Comparison of ENCODE assay signal across 17 cellular contexts in genomic region chr21:31880816-31881215, GRCh38. TPM values are rescaled to one million over a fixed set of nuclear protein-coding genes. Genes with fewer than 3 reads are reported as not detected.
DNase-seq lines count a peak whose midpoint lies in the region; ATAC-seq, FAIRE-seq and TF ChIP-seq lines count a peak whose summit lies in the region.
"Had no signal": no experiment of that assay in that cellular context is flagged by ENCODE, and none has a peak within 500 bp of the region (broad histone marks: within the 10 kb centered on the region; RNA-seq: fewer than 3 reads in every experiment).

No MANE protein-coding gene starts in this region.

- H2BK15ac ChIP-seq in H1 (ENCODE audit: low read length), result 0 out of 2 replicates have a peak overlapping the region, but pooled peaks have one; percentile 36

- H2AK5ac ChIP-seq in H1 (ENCODE audit: low read depth, low read length), result no peak overlapping the region

- no peak overlapping the region for H3K56ac ChIP-seq in H1 (replicated peaks; ENCODE audit: insufficient read length, low read depth, low read length)

- no peak overlapping the region; the same call in 1 of the 2 replicates for H4K8ac ChIP-seq in H1 (ENCODE audit: extremely low read depth, insufficient read depth, low read length)

- H3K4me2 ChIP-seq in HepG2 (ENCODE audit: low read depth, low read length) (no peak overlapping the region), H1 (ENCODE audit: insufficient read depth in 1 of 2, low read depth in 2 of 2, low read length in 2 of 2) (no peak overlapping the region), neural progenitor cell (peak overlapping the region; percentile 4)
- H3K4me2 ChIP-seq: BLaER1 had no signal

- H3F3A ChIP-seq in neural progenitor cell (ENCODE audit: low read depth), result peaks cover 20% of the 10 kb centered on the region

- H3K27ac ChIP-seq in HepG2 (ENCODE audit: extremely low read length, insufficient read depth, low read length), result no peak overlapping the region
- H3K27ac ChIP-seq in right lobe of liver, result no peak overlapping the region
- no peak overlapping the region for H3K27ac ChIP-seq in H1 (ENCODE audit: low read depth, low read length)
- no peak overlapping the region for H3K27ac ChIP-seq in neural progenitor cell
- H3K27ac ChIP-seq in gastrocnemius medialis, result no peak overlapping the region
- H3K27ac ChIP-seq: BLaER1 had no signal

- TF ChIP-seq EP300 in HepG2 (IDR thresholded peaks at IDR 0.05; ENCODE audit: low read depth in 2 of 2, low read length in 2 of 2), result no peak
- TF ChIP-seq EP300 in HepG2 (CRISPR knock-in tag; IDR thresholded peaks at IDR 0.05; ENCODE audit: borderline replicate concordance), result no peak
- TF ChIP-seq EP300 in H1 (IDR thresholded peaks at IDR 0.05; ENCODE audit: borderline replicate concordance in 1 of 2, low read depth in 2 of 2, low read length in 2 of 2), result no peak

- in situ Hi-C loops in HepG2 (cut with HindIII; ENCODE audit: extremely low pct_ligation_motif_present, low pct_unique_long_range_greater_than_20kb), result no loop called here
- in situ Hi-C loops in gastrocnemius medialis (cut with MboI; ENCODE audit: low sequenced_read_pairs in 4 of 4), result no loop called here

- no peak overlapping the region for H3K4me3 Mint-ChIP-seq in neural progenitor cell
- H3K4me3 Mint-ChIP-seq in activated T-cell treated with anti-CD3 and anti-CD28 coated beads, Interleukin-2, amount 50 U/mL, for 24 hours, result no peak overlapping the region
- H3K4me3 Mint-ChIP-seq: CD8-positive, alpha-beta memory T cell had no signal

- no peak overlapping the region for H2BK120ac ChIP-seq in H1 (replicated peaks; ENCODE audit: low read depth, low read length)

- no peak for TF ChIP-seq POLR2A in HepG2 (IDR thresholded peaks at IDR 0.05; ENCODE audit: insufficient read depth in 1 of 2, low read depth in 2 of 2, low read length in 2 of 2)
- TF ChIP-seq POLR2A in right lobe of liver (IDR thresholded peaks at IDR 0.05), result no peak
- no peak for TF ChIP-seq POLR2A in H1 (IDR thresholded peaks at IDR 0.05; ENCODE audit: control extremely low read depth in 1 of 2, low read depth in 2 of 2, low read length in 2 of 2)
- TF ChIP-seq POLR2A in gastrocnemius medialis (IDR thresholded peaks at IDR 0.05), result no peak

- no peak overlapping the region for H2BK5ac ChIP-seq in H1 (ENCODE audit: low read depth, low read length)

- TF ChIP-seq CTCF in HepG2 (CRISPR knock-in tag; IDR thresholded peaks at IDR 0.05) (no peak), right lobe of liver (IDR thresholded peaks at IDR 0.05) (no peak), H1 (IDR thresholded peaks at IDR 0.05; ENCODE audit: control extremely low read depth in 1 of 3, insufficient read depth in 1 of 3, low read depth in 1 of 3, low read length in 3 of 3) (no peak), neural progenitor cell (IDR thresholded peaks at IDR 0.05) (no peak), gastrocnemius medialis (IDR thresholded peaks at IDR 0.05 in 4 of 5, conservative IDR thresholded peaks at IDR 0.05 in 1 of 5) (no peak)

- DNase-seq in HepG2 (ENCODE audit: low spot score) (no peak), right lobe of liver (no peak), H1 (ENCODE audit: low read depth in 1 of 2, low spot score in 2 of 2) (no peak), neural progenitor cell (ENCODE audit: low spot score) (no peak), gastrocnemius medialis (no peak), H4 (ENCODE audit: low spot score) (no peak)
- DNase-seq in activated T-cell treated with anti-CD3 and anti-CD28 coated beads, Interleukin-2, amount 50 U/mL, for 24 hours, result no peak
- DNase-seq: 8988T; AML-193; Caco-2; CD8-positive, alpha-beta memory T cell; DND-41; GDM1; IMR-90 had no signal

- no peak overlapping the region for H3K23ac ChIP-seq in H1 (ENCODE audit: insufficient read length)

- WGBS in HepG2 (ENCODE audit: low lambda C conversion rate), result 91% methylated on average over 6 of the region's 8 CpGs
- WGBS in right lobe of liver (ENCODE audit: insufficient coverage, low coverage, low lambda C conversion rate, missing lambda C conversion rate), result no CpG with 5 or more reads among the region's 8 CpGs
- WGBS in H1 (ENCODE audit: extremely low coverage in 1 of 2, insufficient coverage in 1 of 2, insufficient read length in 1 of 2, insufficient replicate concordance in 2 of 2, low coverage in 1 of 2, low lambda C conversion rate in 2 of 2, missing lambda C conversion rate in 1 of 2), 2 experiments, result 90% methylated on average over 8 of the region's 8 CpGs; no CpG with 5 or more reads in 1 of the 2 experiments

- peaks cover 5% of the 10 kb centered on the region; the same call in 1 of the 2 replicates for H3K79me1 ChIP-seq in H1 (ENCODE audit: low read depth, low read length)

- H3K23me2 ChIP-seq in H1 (ENCODE audit: low read depth, low read length), result no peaks in the 10 kb centered on the region

- CTCF ChIA-PET in HepG2 (lab: Yijun Ruan, JAX; ENCODE audit: low intra/inter-chr PET ratio, low total read pairs) (no interaction called here), H1 (lab: Charles Lee; ENCODE audit: partially characterized antibody) (interaction anchor here (1.0 to 2.3 kb wide), 4 partner anchors 13 to 112 kb away, joined by 3 to 11 read pairs (median 5); no protein-coding TSS in a partner anchor)

- FAIRE-seq in HepG2 (lab: Jason Lieb, UNC), result no peak
- no peak for FAIRE-seq in H1 (lab: Jason Lieb, UNC)
- FAIRE-seq: H54 had no signal

- H3K9me3 ChIP-seq in HepG2 (ENCODE audit: low read length), result no peaks in the 10 kb centered on the region
- no peaks in the 10 kb centered on the region for H3K9me3 ChIP-seq in right lobe of liver
- H3K9me3 ChIP-seq in H1 (ENCODE audit: insufficient read depth in 2 of 2, low read depth in 1 of 2, low read length in 1 of 2), result no peaks in the 10 kb centered on the region
- no peaks in the 10 kb centered on the region for H3K9me3 ChIP-seq in neural progenitor cell (ENCODE audit: low read depth)
- H3K9me3 ChIP-seq in gastrocnemius medialis, result no peaks in the 10 kb centered on the region
- H3K9me3 ChIP-seq: Caco-2 had no signal

- TF ChIP-seq RAD21 in HepG2 (CRISPR knock-in tag; IDR thresholded peaks at IDR 0.05) (no peak), H1 (IDR thresholded peaks at IDR 0.05 in 1 of 2, conservative IDR thresholded peaks at IDR 0.05 in 1 of 2; ENCODE audit: low read depth in 2 of 2, low read length in 2 of 2) (no peak)

- no peak overlapping the region for H3K4ac ChIP-seq in H1 (replicated peaks; ENCODE audit: insufficient read length, low read depth, low read length)

- no peak overlapping the region for H2BK20ac ChIP-seq in H1 (ENCODE audit: low read length)

- H3K79me2 ChIP-seq in HepG2 (ENCODE audit: insufficient read depth, low read length) (peaks cover 29% of the 10 kb centered on the region), H1 (ENCODE audit: control insufficient read depth in 1 of 2, insufficient read depth in 2 of 2, low read length in 2 of 2) (peaks cover 0 to 42% of the 10 kb centered on the region in 2 experiments; a peak in 3 of 4 replicates), neural progenitor cell (ENCODE audit: low read depth) (peaks cover 35% of the 10 kb centered on the region)

- no peak overlapping the region for H2AFZ ChIP-seq in HepG2 (ENCODE audit: low read length)
- H2AFZ ChIP-seq in H1 (ENCODE audit: low read length), result no peak overlapping the region
- no peak overlapping the region for H2AFZ ChIP-seq in neural progenitor cell (replicated peaks)

- no peak overlapping the region for H4K5ac ChIP-seq in H1 (ENCODE audit: insufficient read length, low read depth, low read length)

- H3K36me3 ChIP-seq in HepG2 (replicated peaks in 1 of 2; ENCODE audit: control insufficient read depth in 1 of 2, insufficient read depth in 2 of 2, low read length in 2 of 2) (no peaks in the 10 kb centered on the region; a peak in 1 of 5 replicates), right lobe of liver (no peaks in the 10 kb centered on the region), H1 (ENCODE audit: control insufficient read depth in 2 of 4, insufficient read depth in 4 of 4, low read length in 3 of 4) (no peaks in the 10 kb centered on the region), neural progenitor cell (no peaks in the 10 kb centered on the region), gastrocnemius medialis (no peaks in the 10 kb centered on the region)

- peaks cover 39% of the 10 kb centered on the region for H3K4me1 Mint-ChIP-seq in neural progenitor cell
- H3K4me1 Mint-ChIP-seq in activated T-cell treated with anti-CD3 and anti-CD28 coated beads, Interleukin-2, amount 50 U/mL, for 24 hours (ENCODE audit: low read depth), result no peaks in the 10 kb centered on the region
- H3K4me1 Mint-ChIP-seq: CD8-positive, alpha-beta memory T cell had no signal

- 0 out of 2 replicates have a peak overlapping the region, but pooled peaks have one; percentile 38 for H3K18ac ChIP-seq in H1 (ENCODE audit: extremely low read depth, low read length)

- peaks cover 59% of the 10 kb centered on the region for H3K4me1 ChIP-seq in HepG2 (ENCODE audit: insufficient read depth, low read length)
- no peaks in the 10 kb centered on the region for H3K4me1 ChIP-seq in right lobe of liver
- peaks cover 0 to 11% (median 3%) of the 10 kb centered on the region in 4 experiments; a peak in 4 of 7 replicates for H3K4me1 ChIP-seq in H1 (replicated peaks in 1 of 4; ENCODE audit: control insufficient read depth in 3 of 4, insufficient read depth in 4 of 4, low read length in 3 of 4)
- H3K4me1 ChIP-seq in neural progenitor cell, result peaks cover 30% of the 10 kb centered on the region
- peaks cover 21 to 23% of the 10 kb centered on the region in 2 donors for H3K4me1 ChIP-seq in gastrocnemius medialis
- H3K4me1 ChIP-seq: BLaER1, Caco-2 had no signal

- H2BK12ac ChIP-seq in H1 (ENCODE audit: low read depth, low read length), result no peak overlapping the region; the same call in 1 of the 2 replicates

- peaks cover 39% of the 10 kb centered on the region for H3K36me3 Mint-ChIP-seq in neural progenitor cell
- no peaks in the 10 kb centered on the region for H3K36me3 Mint-ChIP-seq in activated T-cell treated with anti-CD3 and anti-CD28 coated beads, Interleukin-2, amount 50 U/mL, for 24 hours (ENCODE audit: low read depth)
- H3K36me3 Mint-ChIP-seq: CD8-positive, alpha-beta memory T cell had no signal

- H3K27ac Mint-ChIP-seq in neural progenitor cell, result no peak overlapping the region
- H3K27ac Mint-ChIP-seq in activated T-cell treated with anti-CD3 and anti-CD28 coated beads, Interleukin-2, amount 50 U/mL, for 24 hours, result no peak overlapping the region
- H3K27ac Mint-ChIP-seq: CD8-positive, alpha-beta memory T cell had no signal

- no peaks in the 10 kb centered on the region for H3K27me3 ChIP-seq in HepG2 (ENCODE audit: control insufficient read depth in 1 of 2, insufficient read depth in 2 of 2, low read length in 2 of 2)
- no peaks in the 10 kb centered on the region for H3K27me3 ChIP-seq in right lobe of liver
- no peaks in the 10 kb centered on the region; a peak in 1 of 7 replicates for H3K27me3 ChIP-seq in H1 (replicated peaks in 1 of 4; ENCODE audit: control insufficient read depth in 3 of 4, extremely low read depth in 1 of 4, insufficient read depth in 3 of 4, low read length in 3 of 4)
- H3K27me3 ChIP-seq in neural progenitor cell, result no peaks in the 10 kb centered on the region
- H3K27me3 ChIP-seq in gastrocnemius medialis, result peaks cover 0 to 9% (median under 1%) of the 10 kb centered on the region in 3 donors
- H3K27me3 ChIP-seq: BLaER1 had no signal

- H4K20me1 ChIP-seq in HepG2 (ENCODE audit: insufficient read depth, low read length) (no peaks in the 10 kb centered on the region), H1 (replicated peaks in 1 of 2; ENCODE audit: control insufficient read depth in 1 of 2, insufficient read depth in 2 of 2, low read length in 2 of 2) (peaks cover 0 to 2% of the 10 kb centered on the region in 2 experiments), neural progenitor cell (ENCODE audit: low read depth) (peaks cover 24% of the 10 kb centered on the region)
- H4K20me1 ChIP-seq: BLaER1 had no signal

- no peak; the same call in 2 of the 3 replicates for ATAC-seq in HepG2
- ATAC-seq in right lobe of liver, result no peak
- ATAC-seq in gastrocnemius medialis, result no peak
- ATAC-seq: HCT116 had no signal

- POLR2A ChIA-PET in HepG2 (lab: Yijun Ruan, JAX), result interaction anchor here (1.0 kb wide), 1 partner anchor 14 kb away, joined by 5 read pairs; no protein-coding TSS in a partner anchor
- POLR2A ChIA-PET in H1 (lab: Charles Lee; ENCODE audit: partially characterized antibody), result interaction anchor here (1.5 kb wide), 1 partner anchor 71 kb away, joined by 5 read pairs; no protein-coding TSS in a partner anchor

- H4K91ac ChIP-seq in H1 (replicated peaks; ENCODE audit: insufficient read length, low read length), result no peak overlapping the region

- no TSS peak for BruUV-seq in HepG2 (replicated peaks; lab: Mats Ljungman, UMichigan)

- peaks cover 8% of the 10 kb centered on the region for H3K27me3 Mint-ChIP-seq in neural progenitor cell (ENCODE audit: insufficient read depth, low read depth)
- H3K27me3 Mint-ChIP-seq in activated T-cell treated with anti-CD3 and anti-CD28 coated beads, Interleukin-2, amount 50 U/mL, for 24 hours, result peaks cover 48% of the 10 kb centered on the region

- H3K9me3 Mint-ChIP-seq in neural progenitor cell, result peaks cover 10% of the 10 kb centered on the region
- no peaks in the 10 kb centered on the region for H3K9me3 Mint-ChIP-seq in activated T-cell treated with anti-CD3 and anti-CD28 coated beads, Interleukin-2, amount 50 U/mL, for 24 hours

- H3K9ac ChIP-seq in HepG2 (ENCODE audit: insufficient read depth, low read depth, low read length), result no peak overlapping the region
- no peak overlapping the region for H3K9ac ChIP-seq in H1 (replicated peaks in 1 of 4; ENCODE audit: extremely low read depth in 1 of 4, low read depth in 3 of 4, low read length in 3 of 4)
- H3K9ac ChIP-seq in neural progenitor cell, result no peak overlapping the region
- H3K9ac ChIP-seq: BLaER1 had no signal

- intact Hi-C loops in HepG2 (cut with micrococcal nuclease; ENCODE audit: unreplicated experiment) (no loop called here), right lobe of liver (cut with DNase I) (no loop called here), gastrocnemius medialis (cut with DNase I; ENCODE audit: low total_unique reads) (no loop called here)

- no peak overlapping the region for H3K14ac ChIP-seq in H1 (ENCODE audit: insufficient read length)

- H3K4me3 ChIP-seq in HepG2 (replicated peaks in 1 of 3; ENCODE audit: insufficient read depth in 1 of 3, low read depth in 2 of 3, low read length in 3 of 3) (no peak overlapping the region), right lobe of liver (no peak overlapping the region), H1 (ENCODE audit: extremely low read depth in 1 of 4, insufficient read depth in 2 of 4, low read depth in 3 of 4, low read length in 4 of 4) (no peak overlapping the region), neural progenitor cell (no peak overlapping the region), gastrocnemius medialis (no peak overlapping the region)
- H3K4me3 ChIP-seq: BLaER1 had no signal

RNA-seq across cellular contexts. Expression of gene HUNK, which starts 8.0 kb away (rescaled TPM):
- total RNA-seq in HepG2 (2016; rRNA removed; fragmentation: Illumina TruSeq; extraction: Trizol) (1.9 and 2.5 TPM in 2 replicates), right lobe of liver (under 1 TPM; 0.12 to 0.64 (median 0.32) TPM), neural progenitor cell (ENCODE audit: low replicate concordance) (4.7 and 5.7 TPM in 2 replicates), gastrocnemius medialis (under 1 TPM in 1 of 4 donors, not detected in 3; 0.13 TPM)
- total RNA-seq in HepG2 (2016; cell fraction: cytosol; rRNA removed; fragmentation: Illumina TruSeq; extraction: Trizol; ENCODE audit: low read depth), result 0.53 and 1.1 TPM in 2 replicates
- 2.4 and 3.2 TPM in 2 replicates for total RNA-seq in HepG2 (2016; cell fraction: insoluble cytoplasmic fraction; rRNA removed; fragmentation: Illumina TruSeq; extraction: Trizol)
- total RNA-seq in HepG2 (2016; cell fraction: membrane; rRNA removed; fragmentation: Illumina TruSeq; extraction: Trizol), result 1.1 and 2.0 TPM in 2 replicates
- 2.6 and 2.9 TPM in 2 replicates for total RNA-seq in HepG2 (2016; cell fraction: nucleus; rRNA removed; fragmentation: Illumina TruSeq; extraction: Trizol)
- polyA plus RNA-seq in HepG2 (2011; rRNA removed) (0.98 and 1.8 TPM in 2 replicates), H1 (2011; rRNA removed) (1.9 and 2.6 TPM in 2 replicates)
- 0.74 and 0.87 TPM in 2 replicates for polyA plus RNA-seq in HepG2 (2011; cell fraction: cytosol; rRNA removed)
- polyA plus RNA-seq in HepG2 (2011; cell fraction: nucleus; rRNA removed), result 0.92 and 1.2 TPM in 2 replicates
- polyA plus RNA-seq in HepG2 (2012), result 1.2 and 2.5 TPM in 2 replicates
- 0.14 and 0.16 TPM in 2 replicates for polyA plus RNA-seq in HepG2 (2016; cell fraction: cytosol; fragmentation: Illumina TruSeq; extraction: Trizol; ENCODE audit: low read depth)
- polyA plus RNA-seq in HepG2 (2016; cell fraction: insoluble cytoplasmic fraction; fragmentation: Illumina TruSeq; extraction: Trizol; ENCODE audit: low read depth), result 2.5 and 2.9 TPM in 2 replicates
- 0.32 and 0.48 TPM in 2 replicates for polyA plus RNA-seq in HepG2 (2016; cell fraction: membrane; fragmentation: Illumina TruSeq; extraction: Trizol; ENCODE audit: low read depth)
- 3.0 and 3.4 TPM in 2 replicates for polyA plus RNA-seq in HepG2 (2016; cell fraction: nucleus; fragmentation: Illumina TruSeq; extraction: Trizol; ENCODE audit: insufficient read depth, low read depth)
- polyA minus RNA-seq in HepG2 (2011; rRNA and poly(A)+ RNA removed; ENCODE audit: low replicate concordance), result 0.02 and 2.8 TPM in 2 replicates
- polyA minus RNA-seq in HepG2 (2011; cell fraction: cytosol; rRNA and poly(A)+ RNA removed), result 0.99 and 1.5 TPM in 2 replicates
- 2.0 and 4.5 TPM in 2 replicates for polyA minus RNA-seq in HepG2 (2011; cell fraction: nucleus; rRNA and poly(A)+ RNA removed)
- 10.2 and 16.7 TPM in 2 replicates for total RNA-seq in H1 (2021; fragmentation: NEBNext Ultra II Directional; extraction: Animal tissue kit (Norgen Biotek cat#: 25700))
- 3.1 TPM for polyA plus RNA-seq in H1 (2011; cell fraction: cytosol; rRNA removed)
- polyA plus RNA-seq in H1 (2011; cell fraction: nucleus; rRNA removed), result 3.9 TPM
- 3.4 to 5.2 TPM (median 4.6 TPM) in 4 replicates for polyA plus RNA-seq in H1 (2012, experiment 1 of 2)
- 1.9 TPM for polyA plus RNA-seq in H1 (2012, experiment 2 of 2)
- polyA plus RNA-seq in H1 (2013, experiment 1 of 2), result 3.2 TPM
- polyA plus RNA-seq in H1 (2013, experiment 2 of 2), result 3.0 TPM
- 4.3 and 6.1 TPM in 2 replicates for polyA minus RNA-seq in H1 (2011; rRNA and poly(A)+ RNA removed)
- 3.5 TPM for polyA minus RNA-seq in H1 (2011; cell fraction: cytosol; rRNA and poly(A)+ RNA removed)
- 3.7 TPM for polyA minus RNA-seq in H1 (2011; cell fraction: nucleus; rRNA and poly(A)+ RNA removed)
- total RNA-seq in H4 (2014; rRNA removed; shearing (Covaris generic)), result 1.5 and 1.9 TPM in 2 replicates
